In genomic region chr10:36281871-36282331, GRCh38 we compare ENCODE assay signal across 28 cellular contexts.
DNase-seq lines count a peak whose midpoint lies in the region; ATAC-seq and TF ChIP-seq lines count a peak whose summit lies in the region.
"Had no signal": no experiment of that assay in that cellular context is flagged by ENCODE, and none has a peak within 500 bp of the region (broad histone marks: within the 10 kb centered on the region; RNA-seq: fewer than 3 reads in every experiment).

No MANE protein-coding gene starts in this region.

- H3K9me3 Mint-ChIP-seq in MCF 10A (ENCODE audit: unreplicated experiment): peaks cover 15% of the 10 kb centered on the region
- peaks cover 11% of the 10 kb centered on the region for H3K9me3 Mint-ChIP-seq in endodermal cell
- H3K9me3 Mint-ChIP-seq in activated naive CD4-positive, alpha-beta T cell treated with anti-CD3 and anti-CD28 coated beads for 36 hours: peaks cover 22% of the 10 kb centered on the region

- H3K27ac ChIP-seq in breast epithelium: no peak overlapping the region
- no peak overlapping the region for H3K27ac ChIP-seq in WERI-Rb-1
- H3K27ac ChIP-seq in hepatocyte: peak overlapping the region; percentile 46
- H3K27ac ChIP-seq in endodermal cell (ENCODE audit: low read depth, low read length): no peak overlapping the region
- H3K27ac ChIP-seq: 22Rv1, dorsolateral prefrontal cortex, Peyer's patch, right lobe of liver, SK-N-MC, thyroid gland had no signal

- H3K27ac Mint-ChIP-seq in MCF 10A (ENCODE audit: low read depth, unreplicated experiment) (peak overlapping the region; percentile 49), endodermal cell (no peak overlapping the region)
- no peak overlapping the region for H3K27ac Mint-ChIP-seq in activated naive CD4-positive, alpha-beta T cell treated with anti-CD3 and anti-CD28 coated beads for 36 hours
- H3K27ac Mint-ChIP-seq: CD8-positive, alpha-beta T cell; GM23338; stimulated activated naive CD8-positive, alpha-beta T cell treated with anti-CD3 and anti-CD28 coated beads, Interleukin-15, Interleukin-2, amounts not matched to agents 100 ng/mL and 50 ng/mL, for 24 hours had no signal

- H3K27me3 ChIP-seq in breast epithelium (no peaks in the 10 kb centered on the region), WERI-Rb-1 (ENCODE audit: insufficient read depth, low read depth, severe bottlenecking) (no peaks in the 10 kb centered on the region), hepatocyte (no peaks in the 10 kb centered on the region), endodermal cell (ENCODE audit: control insufficient read depth, insufficient read depth, low read length, poor library complexity, severe bottlenecking) (no peaks in the 10 kb centered on the region)
- H3K27me3 ChIP-seq: dorsolateral prefrontal cortex, Peyer's patch, right lobe of liver, thyroid gland had no signal

- H3K79me2 ChIP-seq in hepatocyte: no peaks in the 10 kb centered on the region

- no peaks in the 10 kb centered on the region for H3K9me2 ChIP-seq in hepatocyte (replicated peaks; ENCODE audit: insufficient read depth)

- ATAC-seq in GM18519 (IDR thresholded peaks at IDR 0.05; ENCODE audit: low FRiP score, unreplicated experiment): no peak
- ATAC-seq: CD8-positive, alpha-beta T cell; GM23338; mucosa of descending colon; right lobe of liver had no signal

- WGBS in hepatocyte (ENCODE audit: low lambda C conversion rate, missing lambda C conversion rate): 23% methylated on average over 3 of the region's 3 CpGs
- 76 to 88% methylated on average over 3 of the region's 3 CpGs for WGBS in endodermal cell (ENCODE audit: insufficient coverage in 1 of 2, insufficient read length in 1 of 2), 2 experiments

- TF ChIP-seq POLR2A in breast epithelium (IDR thresholded peaks at IDR 0.05): no peak

- H3K4me2 ChIP-seq in hepatocyte: peak overlapping the region; percentile 35
- H3K4me2 ChIP-seq: GM23338 had no signal

- H3K36me3 Mint-ChIP-seq in MCF 10A (ENCODE audit: insufficient read depth, unreplicated experiment) (no peaks in the 10 kb centered on the region), endodermal cell (ENCODE audit: low read depth) (no peaks in the 10 kb centered on the region)
- H3K36me3 Mint-ChIP-seq in activated naive CD4-positive, alpha-beta T cell treated with anti-CD3 and anti-CD28 coated beads for 36 hours (ENCODE audit: low read depth): no peaks in the 10 kb centered on the region
- H3K36me3 Mint-ChIP-seq: CD8-positive, alpha-beta T cell had no signal

- H3K9ac ChIP-seq in endodermal cell (ENCODE audit: extremely low read depth, low read length, poor library complexity, severe bottlenecking): no peak overlapping the region

- H3K4me3 Mint-ChIP-seq in MCF 10A (ENCODE audit: unreplicated experiment) (no peak overlapping the region), endodermal cell (no peak overlapping the region)
- no peak overlapping the region for H3K4me3 Mint-ChIP-seq in activated naive CD4-positive, alpha-beta T cell treated with anti-CD3 and anti-CD28 coated beads for 36 hours
- H3K4me3 Mint-ChIP-seq: CD8-positive, alpha-beta T cell; GM23338; stimulated activated naive CD8-positive, alpha-beta T cell treated with anti-CD3 and anti-CD28 coated beads, Interleukin-15, Interleukin-2, amounts not matched to agents 100 ng/mL and 50 ng/mL, for 24 hours had no signal

- TF ChIP-seq CTCF in MCF 10A (IDR thresholded peaks at IDR 0.05; ENCODE audit: unreplicated experiment) (no peak), breast epithelium (IDR thresholded peaks at IDR 0.05) (no peak), WERI-Rb-1 (IDR thresholded peaks at IDR 0.05; ENCODE audit: low read depth, low read length) (no peak), hepatocyte (IDR thresholded peaks at IDR 0.05; ENCODE audit: poor library complexity) (no peak), endodermal cell (conservative IDR thresholded peaks at IDR 0.05) (no peak)

- POLR2A ChIA-PET in MCF 10A (lab: Yijun Ruan, JAX): no interaction called here

- H4K20me1 ChIP-seq in hepatocyte (ENCODE audit: insufficient read depth, poor library complexity, severe bottlenecking): no peaks in the 10 kb centered on the region

- no peak overlapping the region for H3K4me3 ChIP-seq in breast epithelium
- no peak overlapping the region for H3K4me3 ChIP-seq in WERI-Rb-1 (ENCODE audit: low read depth, low read length)
- no peak overlapping the region for H3K4me3 ChIP-seq in hepatocyte
- H3K4me3 ChIP-seq in endodermal cell (ENCODE audit: low read length): no peak overlapping the region
- H3K4me3 ChIP-seq: dorsolateral prefrontal cortex, GM23338, mucosa of descending colon, Peyer's patch, right lobe of liver, SK-N-MC, thyroid gland had no signal

- peaks cover 12% of the 10 kb centered on the region for H3K4me1 Mint-ChIP-seq in MCF 10A (ENCODE audit: insufficient read depth, unreplicated experiment)
- H3K4me1 Mint-ChIP-seq in endodermal cell: no peaks in the 10 kb centered on the region
- H3K4me1 Mint-ChIP-seq in activated naive CD4-positive, alpha-beta T cell treated with anti-CD3 and anti-CD28 coated beads for 36 hours (ENCODE audit: low read depth): no peaks in the 10 kb centered on the region
- H3K4me1 Mint-ChIP-seq: GM23338 had no signal

- BruUV-seq in MCF 10A (replicated peaks; lab: Mats Ljungman, UMichigan): no TSS peak

- DNase-seq in MCF 10A (ENCODE audit: unreplicated experiment) (no peak), breast epithelium (ENCODE audit: low spot score in 2 of 2) (no peak), WERI-Rb-1 (peak; percentile 17), hepatocyte (ENCODE audit: low spot score) (peak; percentile 15), endodermal cell (no peak), activated gamma-delta T cell treated with Interleukin-2 at 50 U/mL for 16 hours (no peak)
- DNase-seq in activated naive CD4-positive, alpha-beta T cell treated with anti-CD3 and anti-CD28 coated beads for 36 hours: no peak
- DNase-seq: activated CD4-positive, alpha-beta T cell treated with anti-CD3 and anti-CD28 coated beads for 4 hours; activated naive CD4-positive, alpha-beta T cell treated with anti-CD3 and anti-CD28 coated beads, Interleukin-2, amount 50 U/mL, for 16 hours; activated T-cell treated with anti-CD3 and anti-CD28 coated beads, Interleukin-2, amount 50 U/mL, for 48 hours; CD8-positive, alpha-beta T cell; central memory CD4-positive, alpha-beta T cell; DMS153; dorsolateral prefrontal cortex; hippocampal formation; mucosa of descending colon; NCI-H1694 treated with DMSO at 0.1 percent for 48 hours; NCI-H524 treated with DMSO at 0.1 percent for 48 hours; Peyer's patch; right lobe of liver; stimulated activated CD4-positive, alpha-beta T cell treated with anti-CD3 and anti-CD28 coated beads, Interleukin-15, amount 100 ng/mL, for 24 hours; T-helper 2 cell; thyroid gland had no signal

- H3K36me3 ChIP-seq in breast epithelium: no peaks in the 10 kb centered on the region
- H3K36me3 ChIP-seq in WERI-Rb-1: no peaks in the 10 kb centered on the region
- H3K36me3 ChIP-seq in hepatocyte (replicated peaks; ENCODE audit: insufficient read depth, low read depth): no peaks in the 10 kb centered on the region
- no peaks in the 10 kb centered on the region for H3K36me3 ChIP-seq in endodermal cell (ENCODE audit: control insufficient read depth, insufficient read depth, low read length)
- H3K36me3 ChIP-seq: Peyer's patch, right lobe of liver, thyroid gland had no signal

- CTCF ChIA-PET in MCF 10A (lab: Yijun Ruan, JAX): no interaction called here
- CTCF ChIA-PET in activated naive CD4-positive, alpha-beta T cell treated with anti-CD3 and anti-CD28 coated beads for 36 hours (lab: Charles Lee): no interaction called here

- no peaks in the 10 kb centered on the region for H3K4me1 ChIP-seq in breast epithelium
- H3K4me1 ChIP-seq in hepatocyte (ENCODE audit: insufficient read depth): peaks cover 7% of the 10 kb centered on the region
- no peaks in the 10 kb centered on the region for H3K4me1 ChIP-seq in endodermal cell (ENCODE audit: control insufficient read depth, insufficient read depth, low read length)
- H3K4me1 ChIP-seq: Peyer's patch, right lobe of liver, thyroid gland had no signal

- intact Hi-C loops in MCF 10A (cut with micrococcal nuclease) (no loop called here), breast epithelium (cut with DNase I; ENCODE audit: low total_unique reads) (no loop called here)
- intact Hi-C loops in activated naive CD4-positive, alpha-beta T cell treated with anti-CD3 and anti-CD28 coated beads for 36 hours (cut with micrococcal nuclease): no loop called here

- H2AFZ ChIP-seq in hepatocyte: no peak overlapping the region
- H2AFZ ChIP-seq: GM23338 had no signal

- H3K9me3 ChIP-seq in breast epithelium (peaks cover 0 to 17% of the 10 kb centered on the region in 2 donors), WERI-Rb-1 (ENCODE audit: severe bottlenecking) (no peaks in the 10 kb centered on the region), hepatocyte (ENCODE audit: low read depth) (peaks cover 6% of the 10 kb centered on the region), endodermal cell (ENCODE audit: control insufficient read depth, low read length) (peaks cover 5% of the 10 kb centered on the region)
- H3K9me3 ChIP-seq: right lobe of liver, thyroid gland had no signal

- no peaks in the 10 kb centered on the region for H3K27me3 Mint-ChIP-seq in MCF 10A (ENCODE audit: insufficient read depth, unreplicated experiment)
- H3K27me3 Mint-ChIP-seq in endodermal cell (ENCODE audit: insufficient read depth): no peaks in the 10 kb centered on the region
- H3K27me3 Mint-ChIP-seq in activated naive CD4-positive, alpha-beta T cell treated with anti-CD3 and anti-CD28 coated beads for 36 hours (ENCODE audit: low read depth): no peaks in the 10 kb centered on the region
- H3K27me3 Mint-ChIP-seq: stimulated activated naive CD8-positive, alpha-beta T cell treated with anti-CD3 and anti-CD28 coated beads, Interleukin-15, Interleukin-2, amounts not matched to agents 100 ng/mL and 50 ng/mL, for 24 hours had no signal

Comparison
In these comparisons a context has a peak if more than half of its experiments do, and no peak if none do; other contexts are left out.
1. DNase-seq: peak in WERI-Rb-1 (single experiment) and hepatocyte (single experiment); none in MCF 10A (single experiment), breast epithelium (0 of 2), endodermal cell (single experiment), activated naive CD4-positive, alpha-beta T cell treated with anti-CD3 and anti-CD28 coated beads for 36 hours (single experiment) and activated gamma-delta T cell treated with Interleukin-2 at 50 U/mL for 16 hours (single experiment).